22 cellular contexts compared by ENCODE assay signal in the genomic region with DNA sequence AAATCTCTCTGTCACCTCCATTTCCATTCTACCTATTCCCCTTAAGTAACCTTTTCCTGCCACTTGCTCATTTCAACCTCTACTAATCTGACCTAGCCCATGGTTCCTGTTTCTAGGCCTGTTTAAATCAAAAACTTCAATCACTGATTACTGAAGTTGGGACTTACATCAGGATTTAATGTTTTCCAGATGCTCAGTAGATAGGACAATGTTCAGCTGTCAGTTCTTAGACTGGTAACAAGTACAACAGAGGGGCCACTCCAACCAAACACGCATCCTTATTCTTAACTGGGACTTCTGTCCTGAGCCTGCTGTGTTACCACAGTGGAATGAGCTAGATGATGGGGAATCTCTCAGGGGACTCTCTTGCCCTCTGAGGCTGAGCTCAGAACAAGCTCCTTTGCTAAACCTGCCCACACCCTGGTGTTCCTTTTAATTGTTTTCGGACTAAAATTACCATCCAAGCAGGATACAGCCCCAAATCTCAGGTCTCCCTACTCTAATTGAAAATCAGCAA.
A peak's percentile ranks its signal among the peaks of the same experiment; 100 is the strongest.
DNase-seq lines count a peak whose midpoint lies in the region; ATAC-seq and TF ChIP-seq lines count a peak whose summit lies in the region.
"Had no signal": no experiment of that assay in that cellular context is flagged by ENCODE, and none has a peak within 500 bp of the region (broad histone marks: within the 10 kb centered on the region; RNA-seq: fewer than 3 reads in every experiment).

No MANE protein-coding gene starts in this region.

- no peaks in the 10 kb centered on the region for H4K20me1 ChIP-seq in SK-N-SH (ENCODE audit: insufficient read depth)
- H4K20me1 ChIP-seq in SU-DHL-6 (ENCODE audit: low read depth, low read length) = no peaks in the 10 kb centered on the region
- H4K20me1 ChIP-seq: BLaER1 treated with 17β-estradiol and CSF1 and Interleukin-3, amounts not matched to agents 10 nM and 100 nM had no signal

- no peaks in the 10 kb centered on the region for H3F3A ChIP-seq in SK-N-SH (replicated peaks; ENCODE audit: insufficient read depth)
- no peaks in the 10 kb centered on the region for H3F3A ChIP-seq in SU-DHL-6 (ENCODE audit: insufficient read depth)

- no peaks in the 10 kb centered on the region for H3K27me3 ChIP-seq in SK-N-SH (ENCODE audit: insufficient read depth)
- no peaks in the 10 kb centered on the region for H3K27me3 ChIP-seq in SU-DHL-6 (ENCODE audit: low read length)
- H3K27me3 ChIP-seq in WERI-Rb-1 (ENCODE audit: insufficient read depth, low read depth, severe bottlenecking) = no peaks in the 10 kb centered on the region
- H3K27me3 ChIP-seq: BLaER1 treated with 17β-estradiol and CSF1 and Interleukin-3, amounts not matched to agents 10 nM and 100 nM had no signal

- H3K79me2 ChIP-seq in SK-N-SH (ENCODE audit: insufficient read depth) (no peaks in the 10 kb centered on the region), SU-DHL-6 (ENCODE audit: insufficient read depth, low read length) (no peaks in the 10 kb centered on the region)

- intact Hi-C loops in sciatic nerve (cut with DNase I) = no loop called here

- no peaks in the 10 kb centered on the region for H3K36me3 ChIP-seq in SK-N-SH (replicated peaks in 1 of 2; ENCODE audit: control insufficient read depth in 1 of 2, insufficient read depth in 2 of 2, low read length in 1 of 2)
- H3K36me3 ChIP-seq in SU-DHL-6 (ENCODE audit: low read length) = no peaks in the 10 kb centered on the region
- H3K36me3 ChIP-seq in WERI-Rb-1 = no peaks in the 10 kb centered on the region
- H3K36me3 ChIP-seq: BLaER1 treated with 17β-estradiol and CSF1 and Interleukin-3, amounts not matched to agents 10 nM and 100 nM; HAP-1 had no signal

- H3K27ac ChIP-seq in SK-N-SH (ENCODE audit: low read depth in 2 of 2, low read length in 1 of 2) (no peak overlapping the region), SU-DHL-6 (ENCODE audit: low read depth, low read length) (no peak overlapping the region), WERI-Rb-1 (no peak overlapping the region)
- H3K27ac ChIP-seq: BLaER1 treated with 17β-estradiol and CSF1 and Interleukin-3, amounts not matched to agents 10 nM and 100 nM; RWPE1 had no signal

- H2AFZ ChIP-seq in SK-N-SH (ENCODE audit: low read depth) (no peak overlapping the region), SU-DHL-6 (ENCODE audit: low read depth, low read length, severe bottlenecking) (peak overlapping the region; percentile 1)

- no peak overlapping the region for H3K9ac ChIP-seq in SK-N-SH
- H3K9ac ChIP-seq in SU-DHL-6 (ENCODE audit: low read length) = no peak overlapping the region
- H3K9ac ChIP-seq: BLaER1 treated with 17β-estradiol and CSF1 and Interleukin-3, amounts not matched to agents 10 nM and 100 nM had no signal

- no peak for TF ChIP-seq POLR2A in erythroblast (IDR thresholded peaks at IDR 0.05; ENCODE audit: low read length)

- CTCF ChIA-PET in SK-N-SH (lab: Yijun Ruan, JAX) = no interaction called here

- WGBS in SK-N-SH (ENCODE audit: low lambda C conversion rate) = 90% methylated on average over 2 of the region's 2 CpGs

- H3K4me3 ChIP-seq in SK-N-SH (ENCODE audit: low read depth in 2 of 2, low read length in 1 of 2) (no peak overlapping the region), SU-DHL-6 (ENCODE audit: insufficient read depth, low read length, poor library complexity, severe bottlenecking) (no peak overlapping the region), fibroblast of mammary gland (ENCODE audit: control insufficient read depth, low read depth, low read length) (no peak overlapping the region), WERI-Rb-1 (ENCODE audit: low read depth, low read length) (no peak overlapping the region)
- H3K4me3 ChIP-seq: BLaER1 treated with 17β-estradiol and CSF1 and Interleukin-3, amounts not matched to agents 10 nM and 100 nM; HAP-1 had no signal

- ATAC-seq in SK-N-SH treated with all-trans-retinoic acid at 6 μM for 48 hours = peak; percentile 56
- ATAC-seq in sciatic nerve = peak; percentile 26

- H3K9me3 ChIP-seq in SK-N-SH = no peaks in the 10 kb centered on the region; the same call in 1 of the 2 replicates
- no peaks in the 10 kb centered on the region for H3K9me3 ChIP-seq in SU-DHL-6 (ENCODE audit: insufficient read depth, low read length)
- H3K9me3 ChIP-seq in WERI-Rb-1 (ENCODE audit: severe bottlenecking) = no peaks in the 10 kb centered on the region
- H3K9me3 ChIP-seq: Caco-2, HAP-1 had no signal

- no peak for DNase-seq in SK-N-SH
- peak; percentile 3 for DNase-seq in fibroblast of mammary gland (ENCODE audit: low read depth)
- DNase-seq in sciatic nerve (ENCODE audit: low spot score) = no peak
- no peak for DNase-seq in WERI-Rb-1
- no peak for DNase-seq in ecto neural progenitor cell (ENCODE audit: low spot score)
- no peak for DNase-seq in erythroblast (lab: John Stamatoyannopoulos, UW)
- DNase-seq: Caco-2; CD4-positive, alpha-beta memory T cell; DMS 273 treated with DMSO at 0.1 percent for 48 hours; DMS79 treated with DMSO at 0.1 percent for 48 hours; KBM-7; NCI-H1092; NCI-H146; NCI-H2029; NCI-H2227 treated with DMSO at 0.1 percent for 48 hours; NCI-H510A treated with DMSO at 0.1 percent for 48 hours; NCI-H748 treated with DMSO at 0.1 percent for 48 hours had no signal

- POLR2A ChIA-PET in SK-N-SH (lab: Yijun Ruan, JAX) = no interaction called here

- TF ChIP-seq RAD21 in SK-N-SH (IDR thresholded peaks at IDR 0.05; ENCODE audit: low read length) = no peak

- TF ChIP-seq EP300 in SK-N-SH (IDR thresholded peaks at IDR 0.05; ENCODE audit: borderline replicate concordance in 1 of 2, low read depth in 1 of 2, low read length in 1 of 2) = no peak

- H3K4me1 ChIP-seq in SK-N-SH (ENCODE audit: control insufficient read depth in 1 of 2, insufficient read depth in 2 of 2, low read depth in 1 of 2, low read length in 1 of 2) = peaks cover 0 to 2% of the 10 kb centered on the region in 2 experiments; a peak in 2 of 4 replicates
- H3K4me1 ChIP-seq: BLaER1 treated with 17β-estradiol and CSF1 and Interleukin-3, amounts not matched to agents 10 nM and 100 nM; Caco-2; HAP-1 had no signal

- TF ChIP-seq CTCF in SK-N-SH (IDR thresholded peaks at IDR 0.05) (no peak), SU-DHL-6 (IDR thresholded peaks at IDR 0.05; ENCODE audit: insufficient read depth, low read length, poor library complexity, severe bottlenecking) (no peak), fibroblast of mammary gland (conservative IDR thresholded peaks at IDR 0.05; ENCODE audit: control insufficient read depth, insufficient read depth, low read depth, low read length) (no peak), WERI-Rb-1 (IDR thresholded peaks at IDR 0.05; ENCODE audit: low read depth, low read length) (no peak)

- H3K4me2 ChIP-seq in SK-N-SH (no peak overlapping the region), SU-DHL-6 (ENCODE audit: low read depth, low read length, poor library complexity, severe bottlenecking) (no peak overlapping the region)
- H3K4me2 ChIP-seq: BLaER1 treated with 17β-estradiol and CSF1 and Interleukin-3, amounts not matched to agents 10 nM and 100 nM had no signal

- no peaks in the 10 kb centered on the region for H3K9me2 ChIP-seq in SK-N-SH
- no peaks in the 10 kb centered on the region for H3K9me2 ChIP-seq in SU-DHL-6 (replicated peaks; ENCODE audit: insufficient read depth, low read length)

TF ChIP-seq in SK-N-SH treated with all-trans-retinoic acid at 6 μM for 48 hours, 23 proteins besides CTCF, POLR2A, EP300 and RAD21:
- TF ChIP-seq BACH2 (CRISPR knock-in tag; IDR thresholded peaks at IDR 0.05; ENCODE audit: borderline replicate concordance) = no peak
- TF ChIP-seq, protein P1, sequence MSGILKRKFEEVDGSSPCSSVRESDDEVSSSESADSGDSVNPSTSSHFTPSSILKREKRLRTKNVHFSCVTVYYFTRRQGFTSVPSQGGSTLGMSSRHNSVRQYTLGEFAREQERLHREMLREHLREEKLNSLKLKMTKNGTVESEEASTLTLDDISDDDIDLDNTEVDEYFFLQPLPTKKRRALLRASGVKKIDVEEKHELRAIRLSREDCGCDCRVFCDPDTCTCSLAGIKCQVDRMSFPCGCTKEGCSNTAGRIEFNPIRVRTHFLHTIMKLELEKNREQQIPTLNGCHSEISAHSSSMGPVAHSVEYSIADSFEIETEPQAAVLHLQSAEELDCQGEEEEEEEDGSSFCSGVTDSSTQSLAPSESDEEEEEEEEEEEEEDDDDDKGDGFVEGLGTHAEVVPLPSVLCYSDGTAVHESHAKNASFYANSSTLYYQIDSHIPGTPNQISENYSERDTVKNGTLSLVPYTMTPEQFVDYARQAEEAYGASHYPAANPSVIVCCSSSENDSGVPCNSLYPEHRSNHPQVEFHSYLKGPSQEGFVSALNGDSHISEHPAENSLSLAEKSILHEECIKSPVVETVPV (CRISPR knock-in tag; IDR thresholded peaks at IDR 0.05) = no peak
- TF ChIP-seq TCF4 (CRISPR knock-in tag; IDR thresholded peaks at IDR 0.05; ENCODE audit: borderline replicate concordance) = no peak
TF ChIP-seq in SK-N-SH treated with all-trans-retinoic acid at 6 μM for 48 hours: peak in this region for 0.

TF ChIP-seq in SK-N-SH, 30 proteins besides CTCF, POLR2A, EP300 and RAD21:
- no peak for TF ChIP-seq SMC3 (IDR thresholded peaks at IDR 0.05; ENCODE audit: low read depth, low read length)
- TF ChIP-seq, protein P2, sequence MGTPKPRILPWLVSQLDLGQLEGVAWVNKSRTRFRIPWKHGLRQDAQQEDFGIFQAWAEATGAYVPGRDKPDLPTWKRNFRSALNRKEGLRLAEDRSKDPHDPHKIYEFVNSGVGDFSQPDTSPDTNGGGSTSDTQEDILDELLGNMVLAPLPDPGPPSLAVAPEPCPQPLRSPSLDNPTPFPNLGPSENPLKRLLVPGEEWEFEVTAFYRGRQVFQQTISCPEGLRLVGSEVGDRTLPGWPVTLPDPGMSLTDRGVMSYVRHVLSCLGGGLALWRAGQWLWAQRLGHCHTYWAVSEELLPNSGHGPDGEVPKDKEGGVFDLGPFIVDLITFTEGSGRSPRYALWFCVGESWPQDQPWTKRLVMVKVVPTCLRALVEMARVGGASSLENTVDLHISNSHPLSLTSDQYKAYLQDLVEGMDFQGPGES (IDR thresholded peaks at IDR 0.05; ENCODE audit: low read depth, low read length) = no peak
- no peak for TF ChIP-seq YY1 (IDR thresholded peaks at IDR 0.05; ENCODE audit: low read depth)
- no peak for TF ChIP-seq MEF2A (IDR thresholded peaks at IDR 0.05; ENCODE audit: borderline replicate concordance, low read depth)
- TF ChIP-seq CHD2 (IDR thresholded peaks at IDR 0.05; ENCODE audit: low read length, partially characterized antibody) = no peak
- no peak for TF ChIP-seq FOSL2 (IDR thresholded peaks at IDR 0.05; ENCODE audit: borderline replicate concordance, low read depth)
- TF ChIP-seq NFIC (IDR thresholded peaks at IDR 0.05; ENCODE audit: borderline replicate concordance) = no peak
- no peak for TF ChIP-seq TAF1 (IDR thresholded peaks at IDR 0.05; ENCODE audit: borderline replicate concordance, low read depth, low read length)
- TF ChIP-seq TEAD4 (IDR thresholded peaks at IDR 0.05; ENCODE audit: borderline replicate concordance, insufficient read depth) = no peak
